In genomic region chr4:159163522-159163921, GRCh38 we compare ENCODE assay signal across 2 cellular contexts.
TF ChIP-seq lines count a peak whose summit lies in the region.

No MANE protein-coding gene starts in this region.

TF ChIP-seq in A549, 52 proteins besides CTCF, POLR2A, EP300 and RAD21:
- TF ChIP-seq MAFK (IDR thresholded peaks at IDR 0.05; ENCODE audit: partially characterized antibody) (peak; percentile 97), RCOR1 (IDR thresholded peaks at IDR 0.05; ENCODE audit: low read depth, low read length) (no peak), HEYL (CRISPR knock-in tag; IDR thresholded peaks at IDR 0.05) (no peak), CHD4 (IDR thresholded peaks at IDR 0.05; ENCODE audit: borderline replicate concordance) (no peak), KDM5A (IDR thresholded peaks at IDR 0.05) (no peak), MAZ (IDR thresholded peaks at IDR 0.05; ENCODE audit: borderline replicate concordance, low read depth, low read length) (no peak)
- TF ChIP-seq, protein P1, sequence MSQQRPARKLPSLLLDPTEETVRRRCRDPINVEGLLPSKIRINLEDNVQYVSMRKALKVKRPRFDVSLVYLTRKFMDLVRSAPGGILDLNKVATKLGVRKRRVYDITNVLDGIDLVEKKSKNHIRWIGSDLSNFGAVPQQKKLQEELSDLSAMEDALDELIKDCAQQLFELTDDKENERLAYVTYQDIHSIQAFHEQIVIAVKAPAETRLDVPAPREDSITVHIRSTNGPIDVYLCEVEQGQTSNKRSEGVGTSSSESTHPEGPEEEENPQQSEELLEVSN (IDR thresholded peaks at IDR 0.05; ENCODE audit: borderline replicate concordance, low read depth), result no peak
- TF ChIP-seq, protein P2, sequence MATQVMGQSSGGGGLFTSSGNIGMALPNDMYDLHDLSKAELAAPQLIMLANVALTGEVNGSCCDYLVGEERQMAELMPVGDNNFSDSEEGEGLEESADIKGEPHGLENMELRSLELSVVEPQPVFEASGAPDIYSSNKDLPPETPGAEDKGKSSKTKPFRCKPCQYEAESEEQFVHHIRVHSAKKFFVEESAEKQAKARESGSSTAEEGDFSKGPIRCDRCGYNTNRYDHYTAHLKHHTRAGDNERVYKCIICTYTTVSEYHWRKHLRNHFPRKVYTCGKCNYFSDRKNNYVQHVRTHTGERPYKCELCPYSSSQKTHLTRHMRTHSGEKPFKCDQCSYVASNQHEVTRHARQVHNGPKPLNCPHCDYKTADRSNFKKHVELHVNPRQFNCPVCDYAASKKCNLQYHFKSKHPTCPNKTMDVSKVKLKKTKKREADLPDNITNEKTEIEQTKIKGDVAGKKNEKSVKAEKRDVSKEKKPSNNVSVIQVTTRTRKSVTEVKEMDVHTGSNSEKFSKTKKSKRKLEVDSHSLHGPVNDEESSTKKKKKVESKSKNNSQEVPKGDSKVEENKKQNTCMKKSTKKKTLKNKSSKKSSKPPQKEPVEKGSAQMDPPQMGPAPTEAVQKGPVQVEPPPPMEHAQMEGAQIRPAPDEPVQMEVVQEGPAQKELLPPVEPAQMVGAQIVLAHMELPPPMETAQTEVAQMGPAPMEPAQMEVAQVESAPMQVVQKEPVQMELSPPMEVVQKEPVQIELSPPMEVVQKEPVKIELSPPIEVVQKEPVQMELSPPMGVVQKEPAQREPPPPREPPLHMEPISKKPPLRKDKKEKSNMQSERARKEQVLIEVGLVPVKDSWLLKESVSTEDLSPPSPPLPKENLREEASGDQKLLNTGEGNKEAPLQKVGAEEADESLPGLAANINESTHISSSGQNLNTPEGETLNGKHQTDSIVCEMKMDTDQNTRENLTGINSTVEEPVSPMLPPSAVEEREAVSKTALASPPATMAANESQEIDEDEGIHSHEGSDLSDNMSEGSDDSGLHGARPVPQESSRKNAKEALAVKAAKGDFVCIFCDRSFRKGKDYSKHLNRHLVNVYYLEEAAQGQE (IDR thresholded peaks at IDR 0.05), result no peak

TF ChIP-seq in H1, 55 proteins besides CTCF, POLR2A, EP300 and RAD21:
- TF ChIP-seq CBX8 (IDR thresholded peaks at IDR 0.05; ENCODE audit: borderline replicate concordance, low read depth, low read length), result no peak
- TF ChIP-seq MAFK (IDR thresholded peaks at IDR 0.05; ENCODE audit: low read depth, low read length), result peak; percentile 95
- peak; percentile 18; the same call in 1 of the 2 replicates for TF ChIP-seq BACH1 (IDR thresholded peaks at IDR 0.05; ENCODE audit: low read length)
